28 cellular contexts compared by ENCODE assay signal in genomic region chr5:150252489-150252888, GRCh38. TPM values are rescaled to one million over a fixed set of nuclear protein-coding genes. Genes with fewer than 3 reads are reported as not detected.
"Had no signal": no experiment of that assay in that cellular context is flagged by ENCODE, and none has a peak within 500 bp of the region (broad histone marks: within the 10 kb centered on the region; RNA-seq: fewer than 3 reads in every experiment).

No MANE protein-coding gene starts in this region.

- H3K4me1 ChIP-seq: left ventricle myocardium inferior, testis, thyroid gland, transverse colon, upper lobe of left lung had no signal

- ATAC-seq: left colon; mucosa of descending colon; naive thymus-derived CD4-positive, alpha-beta T cell; natural killer cell treated with Interleukin-12 subunit alpha and Interleukin-12 subunit beta and Interleukin-15 and Interleukin-18, amount 100 ng/mL, for 72 hours; sciatic nerve; stimulated activated naive B cell treated with anti-CD40 and anti-IgM and Interleukin-4, amounts not matched to agents 10 μg/mL and 1 μg/mL and 100 μg/mL, for 72 hours; stimulated activated naive CD8-positive, alpha-beta T cell treated with anti-CD3 and anti-CD28 coated beads, Interleukin-15, Interleukin-2, amounts not matched to agents 100 U/mL and 50 U/mL, for 24 hours had no signal

- DNase-seq: hypothalamus; immature natural killer cell; kidney; left colon; left ventricle myocardium inferior; midbrain; mucosa of descending colon; naive thymus-derived CD4-positive, alpha-beta T cell; ovary; stimulated activated CD4-positive, alpha-beta T cell treated with anti-CD3 and anti-CD28 coated beads, Interleukin-12 subunit alpha, Interleukin-12 subunit beta, amount 100 ng/mL, for 4 hours; stimulated activated CD4-positive, alpha-beta T cell treated with anti-CD3 and anti-CD28 coated beads, Interleukin-15, amount 100 ng/mL, for 24 hours; stimulated activated CD4-positive, alpha-beta T cell treated with anti-CD3 and anti-CD28 coated beads, Interleukin-2, amount 100 ng/mL, for 24 hours; stimulated activated CD4-positive, alpha-beta T cell treated with anti-CD3 and anti-CD28 coated beads, Interleukin-4, amount 100 ng/mL, for 1 hour; stimulated activated naive B cell treated with anti-CD40 and anti-IgM and Interleukin-4, amounts not matched to agents 10 μg/mL and 1 μg/mL and 100 μg/mL, for 72 hours; stimulated activated naive CD8-positive, alpha-beta T cell treated with anti-CD3 and anti-CD28 coated beads, Interleukin-15, Interleukin-2, amounts not matched to agents 100 U/mL and 50 U/mL, for 24 hours; stomach; testis; thyroid gland; transverse colon; upper lobe of left lung had no signal

- H3K4me3 ChIP-seq: left ventricle myocardium inferior, mucosa of descending colon, ovary, right atrium auricular region, skin epidermis, stomach, testis, thyroid gland, transverse colon, upper lobe of left lung had no signal

- H3K9me3 ChIP-seq: left ventricle myocardium inferior, mucosa of descending colon, ovary, right atrium auricular region, stomach, testis, thyroid gland, transverse colon, upper lobe of left lung had no signal

- H3K27me3 ChIP-seq: ovary, right atrium auricular region, stomach, testis, thyroid gland, transverse colon, upper lobe of left lung had no signal

- H3K27ac ChIP-seq: left ventricle myocardium inferior, ovary, right atrium auricular region, skin epidermis, stomach, testis, thyroid gland, transverse colon, upper lobe of left lung had no signal

- H3K36me3 ChIP-seq: left ventricle myocardium inferior, ovary, right atrium auricular region, stomach, thyroid gland, transverse colon, upper lobe of left lung had no signal

RNA-seq across cellular contexts. Expression of gene CAMK2A, which starts 37.1 kb away (rescaled TPM):
- total RNA-seq: lung microvascular endothelial cell; mesenteric fat pad; naive thymus-derived CD4-positive, alpha-beta T cell; natural killer cell treated with Interleukin-12 subunit alpha and Interleukin-12 subunit beta and Interleukin-15 and Interleukin-18, amount 100 ng/mL, for 72 hours; progenitor cell of endocrine pancreas; pulmonary artery endothelial cell; thyroid gland had no signal

RNA-seq across cellular contexts. Expression of gene ARSI, which starts 50.2 kb away (rescaled TPM):
- total RNA-seq: lung microvascular endothelial cell; natural killer cell treated with Interleukin-12 subunit alpha and Interleukin-12 subunit beta and Interleukin-15 and Interleukin-18, amount 100 ng/mL, for 72 hours; progenitor cell of endocrine pancreas; pulmonary artery endothelial cell had no signal
